Comparison of ENCODE assay signal across 1 cellular context in the genomic region with DNA sequence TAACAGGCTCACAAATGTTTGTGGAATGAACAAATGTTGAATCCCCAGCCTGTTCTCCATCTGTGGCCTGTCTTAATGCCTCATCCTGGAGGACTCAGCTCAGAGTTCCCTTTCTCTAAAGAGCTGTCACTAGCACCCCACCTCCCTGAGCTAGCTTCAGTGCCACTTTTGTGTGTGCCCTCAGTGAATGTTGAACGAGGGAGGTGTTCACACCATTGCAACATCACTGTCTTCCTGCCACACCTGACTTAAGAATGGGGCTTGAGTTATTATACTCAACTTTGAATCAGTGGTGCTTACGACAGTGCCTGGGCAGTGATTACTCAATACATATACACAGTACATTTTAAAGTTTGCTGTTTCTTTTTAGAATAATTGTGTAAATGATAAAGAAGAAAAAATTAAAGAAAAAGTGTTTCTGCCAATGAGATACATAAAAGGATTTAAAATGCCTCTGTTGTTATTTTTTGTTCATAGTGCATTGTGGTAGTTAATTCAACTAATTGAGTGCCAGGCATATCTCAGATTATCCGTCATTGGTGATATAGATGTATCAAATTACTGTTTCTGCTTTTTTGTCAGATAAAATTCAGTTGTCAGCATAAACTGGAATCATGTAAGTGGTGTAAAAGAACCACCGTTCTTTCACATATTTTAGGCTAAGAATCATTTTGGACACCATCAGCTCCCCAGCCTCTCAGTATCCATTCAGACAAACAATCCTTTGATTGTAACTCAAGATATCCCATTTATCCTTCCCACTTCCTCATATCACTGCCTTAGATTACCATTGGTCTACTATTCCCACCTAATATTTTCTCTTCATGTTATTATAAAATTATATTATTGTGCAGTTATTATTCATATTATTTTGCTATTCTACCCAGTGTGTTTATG.
TF ChIP-seq lines count a peak whose summit lies in the region.

No MANE protein-coding gene starts in this region.

TF ChIP-seq in K562, 482 proteins besides CTCF, POLR2A, EP300 and RAD21 (continued from another document):
- TF ChIP-seq RBFOX2 (IDR thresholded peaks at IDR 0.05; ENCODE audit: low read depth, low read length) (no peak), PHTF2 (CRISPR knock-in tag; IDR thresholded peaks at IDR 0.05) (no peak), ZNF785 (CRISPR knock-in tag; IDR thresholded peaks at IDR 0.05) (no peak), TCF3 (CRISPR knock-in tag; IDR thresholded peaks at IDR 0.05) (no peak), HLTF (IDR thresholded peaks at IDR 0.05) (no peak)
